1 cellular context compared by ENCODE assay signal in the genomic region with DNA sequence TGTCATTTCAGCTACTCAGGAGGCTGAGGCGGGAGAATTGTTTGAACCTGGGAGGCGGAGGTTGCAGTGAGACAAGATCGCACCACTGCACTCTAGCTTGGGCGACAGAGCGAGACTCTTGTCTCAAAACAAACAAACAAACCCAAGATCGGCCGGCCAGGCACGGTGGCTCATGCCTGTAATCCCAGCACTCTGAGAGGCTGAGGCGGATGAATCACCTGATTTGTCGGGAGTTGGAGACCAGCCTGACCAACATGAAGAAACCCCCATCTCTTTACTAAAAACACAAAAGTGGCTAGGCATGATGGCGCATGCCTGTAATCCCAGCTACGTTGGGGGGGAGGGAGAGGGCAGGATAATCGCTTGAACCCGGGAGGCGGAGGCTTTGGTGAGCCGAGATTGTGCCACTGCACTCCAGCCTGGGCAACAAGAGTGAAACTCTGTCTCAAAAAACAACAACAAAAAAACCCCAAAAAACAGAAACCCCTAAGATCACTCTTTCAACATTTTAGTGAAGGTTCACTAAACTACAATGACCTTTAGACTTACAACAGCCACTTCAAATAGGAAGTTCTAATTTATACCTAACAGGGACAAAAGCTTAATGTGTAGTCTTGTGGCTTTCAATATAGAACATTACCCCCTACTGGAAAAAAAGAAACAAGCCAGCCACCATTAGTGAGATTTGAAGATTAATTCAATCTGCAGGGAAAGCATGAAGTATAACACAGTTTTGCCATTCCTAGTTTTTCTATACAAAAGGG.
TF ChIP-seq lines count a peak whose summit lies in the region.

No MANE protein-coding gene starts in this region.

TF ChIP-seq in GM23338, 12 proteins besides CTCF, POLR2A, EP300 and RAD21 (continued from another document):
- TF ChIP-seq, protein P1, sequence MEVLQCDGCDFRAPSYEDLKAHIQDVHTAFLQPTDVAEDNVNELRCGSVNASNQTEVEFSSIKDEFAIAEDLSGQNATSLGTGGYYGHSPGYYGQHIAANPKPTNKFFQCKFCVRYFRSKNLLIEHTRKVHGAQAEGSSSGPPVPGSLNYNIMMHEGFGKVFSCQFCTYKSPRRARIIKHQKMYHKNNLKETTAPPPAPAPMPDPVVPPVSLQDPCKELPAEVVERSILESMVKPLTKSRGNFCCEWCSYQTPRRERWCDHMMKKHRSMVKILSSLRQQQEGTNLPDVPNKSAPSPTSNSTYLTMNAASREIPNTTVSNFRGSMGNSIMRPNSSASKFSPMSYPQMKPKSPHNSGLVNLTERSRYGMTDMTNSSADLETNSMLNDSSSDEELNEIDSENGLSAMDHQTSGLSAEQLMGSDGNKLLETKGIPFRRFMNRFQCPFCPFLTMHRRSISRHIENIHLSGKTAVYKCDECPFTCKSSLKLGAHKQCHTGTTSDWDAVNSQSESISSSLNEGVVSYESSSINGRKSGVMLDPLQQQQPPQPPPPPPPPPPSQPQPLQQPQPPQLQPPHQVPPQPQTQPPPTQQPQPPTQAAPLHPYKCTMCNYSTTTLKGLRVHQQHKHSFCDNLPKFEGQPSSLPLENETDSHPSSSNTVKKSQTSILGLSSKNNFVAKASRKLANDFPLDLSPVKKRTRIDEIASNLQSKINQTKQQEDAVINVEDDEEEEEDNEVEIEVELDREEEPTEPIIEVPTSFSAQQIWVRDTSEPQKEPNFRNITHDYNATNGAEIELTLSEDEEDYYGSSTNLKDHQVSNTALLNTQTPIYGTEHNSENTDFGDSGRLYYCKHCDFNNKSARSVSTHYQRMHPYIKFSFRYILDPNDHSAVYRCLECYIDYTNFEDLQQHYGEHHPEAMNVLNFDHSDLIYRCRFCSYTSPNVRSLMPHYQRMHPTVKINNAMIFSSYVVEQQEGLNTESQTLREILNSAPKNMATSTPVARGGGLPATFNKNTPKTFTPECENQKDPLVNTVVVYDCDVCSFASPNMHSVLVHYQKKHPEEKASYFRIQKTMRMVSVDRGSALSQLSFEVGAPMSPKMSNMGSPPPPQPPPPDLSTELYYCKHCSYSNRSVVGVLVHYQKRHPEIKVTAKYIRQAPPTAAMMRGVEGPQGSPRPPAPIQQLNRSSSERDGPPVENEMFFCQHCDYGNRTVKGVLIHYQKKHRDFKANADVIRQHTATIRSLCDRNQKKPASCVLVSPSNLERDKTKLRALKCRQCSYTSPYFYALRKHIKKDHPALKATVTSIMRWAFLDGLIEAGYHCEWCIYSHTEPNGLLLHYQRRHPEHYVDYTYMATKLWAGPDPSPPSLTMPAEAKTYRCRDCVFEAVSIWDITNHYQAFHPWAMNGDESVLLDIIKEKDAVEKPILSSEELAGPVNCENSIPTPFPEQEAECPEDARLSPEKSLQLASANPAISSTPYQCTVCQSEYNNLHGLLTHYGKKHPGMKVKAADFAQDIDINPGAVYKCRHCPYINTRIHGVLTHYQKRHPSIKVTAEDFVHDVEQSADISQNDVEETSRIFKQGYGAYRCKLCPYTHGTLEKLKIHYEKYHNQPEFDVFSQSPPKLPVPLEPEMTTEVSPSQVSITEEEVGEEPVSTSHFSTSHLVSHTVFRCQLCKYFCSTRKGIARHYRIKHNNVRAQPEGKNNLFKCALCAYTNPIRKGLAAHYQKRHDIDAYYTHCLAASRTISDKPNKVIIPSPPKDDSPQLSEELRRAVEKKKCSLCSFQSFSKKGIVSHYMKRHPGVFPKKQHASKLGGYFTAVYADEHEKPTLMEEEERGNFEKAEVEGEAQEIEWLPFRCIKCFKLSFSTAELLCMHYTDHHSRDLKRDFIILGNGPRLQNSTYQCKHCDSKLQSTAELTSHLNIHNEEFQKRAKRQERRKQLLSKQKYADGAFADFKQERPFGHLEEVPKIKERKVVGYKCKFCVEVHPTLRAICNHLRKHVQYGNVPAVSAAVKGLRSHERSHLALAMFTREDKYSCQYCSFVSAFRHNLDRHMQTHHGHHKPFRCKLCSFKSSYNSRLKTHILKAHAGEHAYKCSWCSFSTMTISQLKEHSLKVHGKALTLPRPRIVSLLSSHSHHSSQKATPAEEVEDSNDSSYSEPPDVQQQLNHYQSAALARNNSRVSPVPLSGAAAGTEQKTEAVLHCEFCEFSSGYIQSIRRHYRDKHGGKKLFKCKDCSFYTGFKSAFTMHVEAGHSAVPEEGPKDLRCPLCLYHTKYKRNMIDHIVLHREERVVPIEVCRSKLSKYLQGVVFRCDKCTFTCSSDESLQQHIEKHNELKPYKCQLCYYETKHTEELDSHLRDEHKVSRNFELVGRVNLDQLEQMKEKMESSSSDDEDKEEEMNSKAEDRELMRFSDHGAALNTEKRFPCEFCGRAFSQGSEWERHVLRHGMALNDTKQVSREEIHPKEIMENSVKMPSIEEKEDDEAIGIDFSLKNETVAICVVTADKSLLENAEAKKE (CRISPR knock-in tag; IDR thresholded peaks at IDR 0.05): no peak
- TF ChIP-seq ZNF114 (CRISPR knock-in tag; IDR thresholded peaks at IDR 0.05): no peak
- TF ChIP-seq ZNF331 (CRISPR knock-in tag; IDR thresholded peaks at IDR 0.05; ENCODE audit: low read depth): no peak
- TF ChIP-seq EZH2 (IDR thresholded peaks at IDR 0.05; ENCODE audit: low read depth, unreplicated experiment): no peak
- TF ChIP-seq POLR2AphosphoS5 (IDR thresholded peaks at IDR 0.05; ENCODE audit: low read depth): no peak
- no peak for TF ChIP-seq STAT1 (IDR thresholded peaks at IDR 0.05; ENCODE audit: unreplicated experiment)
- TF ChIP-seq, protein P2, sequence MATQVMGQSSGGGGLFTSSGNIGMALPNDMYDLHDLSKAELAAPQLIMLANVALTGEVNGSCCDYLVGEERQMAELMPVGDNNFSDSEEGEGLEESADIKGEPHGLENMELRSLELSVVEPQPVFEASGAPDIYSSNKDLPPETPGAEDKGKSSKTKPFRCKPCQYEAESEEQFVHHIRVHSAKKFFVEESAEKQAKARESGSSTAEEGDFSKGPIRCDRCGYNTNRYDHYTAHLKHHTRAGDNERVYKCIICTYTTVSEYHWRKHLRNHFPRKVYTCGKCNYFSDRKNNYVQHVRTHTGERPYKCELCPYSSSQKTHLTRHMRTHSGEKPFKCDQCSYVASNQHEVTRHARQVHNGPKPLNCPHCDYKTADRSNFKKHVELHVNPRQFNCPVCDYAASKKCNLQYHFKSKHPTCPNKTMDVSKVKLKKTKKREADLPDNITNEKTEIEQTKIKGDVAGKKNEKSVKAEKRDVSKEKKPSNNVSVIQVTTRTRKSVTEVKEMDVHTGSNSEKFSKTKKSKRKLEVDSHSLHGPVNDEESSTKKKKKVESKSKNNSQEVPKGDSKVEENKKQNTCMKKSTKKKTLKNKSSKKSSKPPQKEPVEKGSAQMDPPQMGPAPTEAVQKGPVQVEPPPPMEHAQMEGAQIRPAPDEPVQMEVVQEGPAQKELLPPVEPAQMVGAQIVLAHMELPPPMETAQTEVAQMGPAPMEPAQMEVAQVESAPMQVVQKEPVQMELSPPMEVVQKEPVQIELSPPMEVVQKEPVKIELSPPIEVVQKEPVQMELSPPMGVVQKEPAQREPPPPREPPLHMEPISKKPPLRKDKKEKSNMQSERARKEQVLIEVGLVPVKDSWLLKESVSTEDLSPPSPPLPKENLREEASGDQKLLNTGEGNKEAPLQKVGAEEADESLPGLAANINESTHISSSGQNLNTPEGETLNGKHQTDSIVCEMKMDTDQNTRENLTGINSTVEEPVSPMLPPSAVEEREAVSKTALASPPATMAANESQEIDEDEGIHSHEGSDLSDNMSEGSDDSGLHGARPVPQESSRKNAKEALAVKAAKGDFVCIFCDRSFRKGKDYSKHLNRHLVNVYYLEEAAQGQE (IDR thresholded peaks at IDR 0.05; ENCODE audit: unreplicated experiment): no peak
- TF ChIP-seq, protein P3, sequence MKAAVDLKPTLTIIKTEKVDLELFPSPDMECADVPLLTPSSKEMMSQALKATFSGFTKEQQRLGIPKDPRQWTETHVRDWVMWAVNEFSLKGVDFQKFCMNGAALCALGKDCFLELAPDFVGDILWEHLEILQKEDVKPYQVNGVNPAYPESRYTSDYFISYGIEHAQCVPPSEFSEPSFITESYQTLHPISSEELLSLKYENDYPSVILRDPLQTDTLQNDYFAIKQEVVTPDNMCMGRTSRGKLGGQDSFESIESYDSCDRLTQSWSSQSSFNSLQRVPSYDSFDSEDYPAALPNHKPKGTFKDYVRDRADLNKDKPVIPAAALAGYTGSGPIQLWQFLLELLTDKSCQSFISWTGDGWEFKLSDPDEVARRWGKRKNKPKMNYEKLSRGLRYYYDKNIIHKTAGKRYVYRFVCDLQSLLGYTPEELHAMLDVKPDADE (IDR thresholded peaks at IDR 0.05): no peak
- no peak for TF ChIP-seq NANOG (IDR thresholded peaks at IDR 0.05; ENCODE audit: borderline replicate concordance)
- TF ChIP-seq JUNB (IDR thresholded peaks at IDR 0.05; ENCODE audit: unreplicated experiment): no peak
TF ChIP-seq in GM23338: peak in this region for 0.
